ENCODE assay signal across 1 cellular context in the genomic region with DNA sequence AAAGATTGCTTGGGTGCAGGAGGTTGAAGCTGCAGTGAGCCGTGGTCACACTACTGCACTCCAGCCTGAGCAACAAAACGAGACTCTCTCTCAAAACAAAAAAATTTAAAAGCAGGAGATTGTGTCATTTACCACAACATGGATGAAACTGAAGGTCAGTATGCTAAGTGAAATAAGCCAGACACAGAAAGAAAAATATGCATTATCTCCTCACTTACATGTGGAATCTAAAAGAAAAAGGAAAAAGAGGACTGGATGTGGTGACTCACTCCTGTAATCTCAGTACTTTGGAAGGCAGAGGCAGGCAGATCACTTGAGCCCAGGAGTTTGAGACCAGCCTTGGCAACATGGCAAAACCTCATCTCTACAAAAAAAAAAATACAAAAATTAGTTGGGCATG.
TF ChIP-seq lines count a peak whose summit lies in the region.

No MANE protein-coding gene starts in this region.

TF ChIP-seq in IMR-90, 13 proteins besides CTCF, POLR2A, EP300 and RAD21 (continued from another document):
- TF ChIP-seq SMC3 (IDR thresholded peaks at IDR 0.05; ENCODE audit: low read depth, low read length) (no peak), MAZ (IDR thresholded peaks at IDR 0.05; ENCODE audit: borderline replicate concordance, low read depth, low read length) (no peak), RCOR1 (IDR thresholded peaks at IDR 0.05; ENCODE audit: insufficient replicate concordance, low read length) (no peak), CHD1 (IDR thresholded peaks at IDR 0.05; ENCODE audit: low read depth, low read length) (no peak), MXI1 (IDR thresholded peaks at IDR 0.05; ENCODE audit: borderline replicate concordance, low read depth, low read length) (no peak)
- TF ChIP-seq, protein P1, sequence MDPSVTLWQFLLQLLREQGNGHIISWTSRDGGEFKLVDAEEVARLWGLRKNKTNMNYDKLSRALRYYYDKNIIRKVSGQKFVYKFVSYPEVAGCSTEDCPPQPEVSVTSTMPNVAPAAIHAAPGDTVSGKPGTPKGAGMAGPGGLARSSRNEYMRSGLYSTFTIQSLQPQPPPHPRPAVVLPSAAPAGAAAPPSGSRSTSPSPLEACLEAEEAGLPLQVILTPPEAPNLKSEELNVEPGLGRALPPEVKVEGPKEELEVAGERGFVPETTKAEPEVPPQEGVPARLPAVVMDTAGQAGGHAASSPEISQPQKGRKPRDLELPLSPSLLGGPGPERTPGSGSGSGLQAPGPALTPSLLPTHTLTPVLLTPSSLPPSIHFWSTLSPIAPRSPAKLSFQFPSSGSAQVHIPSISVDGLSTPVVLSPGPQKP (IDR thresholded peaks at IDR 0.05; ENCODE audit: borderline replicate concordance, low read depth, low read length): no peak
